ENCODE assay signal across 1 cellular context in genomic region chr21:33378081-33378480, GRCh38.
TF ChIP-seq lines count a peak whose summit lies in the region.

No MANE protein-coding gene starts in this region.

TF ChIP-seq in HepG2, 621 proteins besides CTCF, POLR2A, EP300 and RAD21:
- 0 out of 2 replicates have a peak, but pooled peaks have one; percentile 20 for TF ChIP-seq ZBTB33 (CRISPR knock-in tag; IDR thresholded peaks at IDR 0.05)
- TF ChIP-seq ZFP90 (CRISPR knock-in tag; IDR thresholded peaks at IDR 0.05; ENCODE audit: borderline replicate concordance), result no peak
